ENCODE assay signal across 27 cellular contexts in the genomic region with DNA sequence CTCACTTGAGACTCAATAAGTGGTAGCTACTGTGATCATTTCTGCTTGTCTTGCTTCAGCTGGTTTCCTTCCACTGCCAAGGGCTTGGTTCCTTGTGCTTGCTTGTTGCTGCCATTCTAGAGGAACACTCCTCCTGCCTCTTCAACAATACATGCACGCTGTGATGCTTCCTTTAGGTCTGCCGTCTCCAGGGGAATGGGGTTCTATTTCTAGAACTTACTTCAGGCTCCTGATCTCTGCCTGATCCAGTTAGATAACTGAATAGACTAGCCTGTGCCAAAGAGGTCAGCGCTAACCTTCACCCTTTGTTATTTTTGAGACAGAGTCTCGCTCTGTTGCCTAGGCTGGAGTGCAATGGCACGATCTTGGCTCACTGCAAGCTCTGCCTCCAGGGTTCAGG.
"Had no signal": no experiment of that assay in that cellular context is flagged by ENCODE, and none has a peak within 500 bp of the region (broad histone marks: within the 10 kb centered on the region; RNA-seq: fewer than 3 reads in every experiment).

No MANE protein-coding gene starts in this region.

- ATAC-seq: esophagus mucosa; foreskin keratinocyte; heart right ventricle; left lung; mucosa of descending colon; pancreas; stimulated activated effector memory CD8-positive, alpha-beta T cell treated with anti-CD3 and anti-CD28 coated beads, Interleukin-12 subunit alpha, Interleukin-12 subunit beta, amount 100 ng/mL, for 72 hours had no signal

- H3K4me1 ChIP-seq: prostate gland had no signal

- H3K9me3 ChIP-seq: heart right ventricle, left lung, mucosa of descending colon, pancreas, prostate gland, sigmoid colon, thoracic aorta, upper lobe of left lung, vagina had no signal

- H3K36me3 ChIP-seq: ascending aorta, brain microvascular endothelial cell, heart right ventricle, left lung, pancreas, prostate gland, sigmoid colon, thoracic aorta, upper lobe of left lung, vagina had no signal

- H3K4me3 ChIP-seq: ascending aorta, heart right ventricle, left lung, lung, mucosa of descending colon, pancreas, prostate gland, sigmoid colon, thoracic aorta, upper lobe of left lung, vagina had no signal

- H3K27ac ChIP-seq: ascending aorta, foreskin keratinocyte, left lung, pancreas, prostate gland, sigmoid colon, thoracic aorta, upper lobe of left lung, vagina had no signal

- DNase-seq: activated CD4-positive, alpha-beta T cell treated with anti-CD3 and anti-CD28 coated beads for 48 hours; activated CD4-positive, alpha-beta T cell treated with anti-CD3 and anti-CD28 coated beads, Interleukin-2, amount 50 U/mL, for 48 hours; activated CD4-positive, CD25-positive, alpha-beta regulatory T cell; activated CD8-positive, alpha-beta memory T cell treated with anti-CD3 and anti-CD28 coated beads for 24 hours; activated effector memory CD4-positive, alpha-beta T cell treated with anti-CD3 and anti-CD28 coated beads, Interleukin-2, amount 50 U/mL, for 16 hours; activated naive CD4-positive, alpha-beta T cell treated with anti-CD3 and anti-CD28 coated beads, Interleukin-2, amount 10 ng/mL, durations not matched to agents 7 days and 5 days; activated naive CD8-positive, alpha-beta T cell treated with anti-CD3 and anti-CD28 coated beads, Interleukin-2, amount 10 ng/mL, durations not matched to agents 7 days and 5 days; brain microvascular endothelial cell; caudate nucleus; endodermal cell; foreskin keratinocyte; heart right ventricle; kidney glomerular epithelial cell; left lung; mucosa of descending colon; naive B cell; pancreas; sigmoid colon; stimulated activated CD4-positive, alpha-beta T cell treated with anti-CD3 and anti-CD28 coated beads, Interleukin-4, amount 100 ng/mL, for 1 hour; upper lobe of left lung had no signal

- H3K27me3 ChIP-seq: ascending aorta, brain microvascular endothelial cell, foreskin keratinocyte, heart right ventricle, left lung, pancreas, sigmoid colon, upper lobe of left lung, vagina had no signal
